In the genomic region with DNA sequence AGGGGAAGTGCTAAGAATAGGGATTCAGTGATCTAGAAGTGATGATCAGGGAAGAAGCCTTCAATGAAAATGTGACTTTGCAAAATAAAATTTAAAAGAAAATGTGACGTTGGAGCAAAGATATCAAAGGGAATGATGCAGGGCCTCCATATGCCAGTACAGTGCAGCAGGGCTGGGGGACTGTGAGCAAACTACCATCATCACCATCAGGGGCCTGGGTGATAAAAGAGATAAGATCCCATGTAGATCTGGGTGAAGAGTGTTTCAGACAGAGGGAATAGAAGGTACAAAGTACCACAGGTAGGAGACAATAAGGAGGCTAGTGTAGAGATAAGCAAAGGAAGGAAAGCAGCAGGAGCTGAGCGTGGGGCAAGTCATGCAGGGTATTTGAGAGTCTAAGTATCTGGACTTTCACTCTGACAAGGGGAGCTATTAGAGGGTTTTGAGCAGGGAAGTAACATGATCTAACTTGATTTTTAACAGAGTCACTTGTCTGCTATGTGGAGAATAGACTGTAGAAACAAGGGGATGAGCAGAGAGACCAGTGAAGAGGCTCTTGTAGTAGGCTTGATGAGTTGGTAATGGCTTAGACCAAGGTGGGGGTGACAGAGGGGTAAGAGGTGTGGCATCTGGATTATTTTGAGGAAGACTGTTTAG, we compare ENCODE assay signal across 22 cellular contexts.
DNase-seq lines count a peak whose midpoint lies in the region; ATAC-seq and TF ChIP-seq lines count a peak whose summit lies in the region.
"Had no signal": no experiment of that assay in that cellular context is flagged by ENCODE, and none has a peak within 500 bp of the region (broad histone marks: within the 10 kb centered on the region; RNA-seq: fewer than 3 reads in every experiment).

No MANE protein-coding gene starts in this region.

- CTCF ChIA-PET in Caco-2 (lab: Charles Lee), result no interaction called here

- POLR2A ChIA-PET in Caco-2 (lab: Charles Lee), result no interaction called here

- BruUV-seq in Caco-2 (replicated peaks; lab: Mats Ljungman, UMichigan), result no TSS peak

- 92 to 97% methylated on average over 2 of the region's 2 CpGs for WGBS in lower leg skin, 2 donors

- no peak overlapping the region for H3K4me3 Mint-ChIP-seq in Caco-2 (ENCODE audit: unreplicated experiment)
- H3K4me3 Mint-ChIP-seq in natural killer cell treated with Interleukin-12 subunit alpha and Interleukin-12 subunit beta and Interleukin-15 and Interleukin-18, amount 100 ng/mL, for 72 hours, result no peak overlapping the region
- H3K4me3 Mint-ChIP-seq: B cell; naive thymus-derived CD8-positive, alpha-beta T cell had no signal

- H3K27me3 ChIP-seq in Caco-2 (replicated peaks; ENCODE audit: control insufficient read depth, insufficient read depth, low read length), result no peaks in the 10 kb centered on the region
- H3K27me3 ChIP-seq: tibial artery had no signal

- H3K27ac Mint-ChIP-seq in Caco-2 (ENCODE audit: unreplicated experiment), result peak overlapping the region; percentile 2
- H3K27ac Mint-ChIP-seq in natural killer cell treated with Interleukin-12 subunit alpha and Interleukin-12 subunit beta and Interleukin-15 and Interleukin-18, amount 100 ng/mL, for 72 hours, result peak overlapping the region; percentile 11 to 13
- H3K27ac Mint-ChIP-seq: B cell had no signal

- no peaks in the 10 kb centered on the region for H3K9me3 Mint-ChIP-seq in Caco-2 (ENCODE audit: unreplicated experiment)
- H3K9me3 Mint-ChIP-seq in natural killer cell treated with Interleukin-12 subunit alpha and Interleukin-12 subunit beta and Interleukin-15 and Interleukin-18, amount 100 ng/mL, for 72 hours, result no peaks in the 10 kb centered on the region
- H3K9me3 Mint-ChIP-seq: naive thymus-derived CD8-positive, alpha-beta T cell had no signal

- TF ChIP-seq CTCF in Caco-2 (IDR thresholded peaks at IDR 0.05; ENCODE audit: insufficient read depth in 1 of 2, low read depth in 1 of 2, low read length in 1 of 2, severe bottlenecking in 1 of 2, unreplicated experiment in 1 of 2) (no peak), epithelial cell of esophagus (IDR thresholded peaks at IDR 0.05; ENCODE audit: insufficient read depth, low read depth, low read length, missing control alignments) (no peak), lower leg skin (IDR thresholded peaks at IDR 0.05) (no peak)

- intact Hi-C loops in Caco-2 (cut with micrococcal nuclease; ENCODE audit: unreplicated experiment) (loop anchor here (10.0 kb wide), 1 partner anchor 80 kb away; no protein-coding TSS in a partner anchor), lower leg skin (cut with DNase I; ENCODE audit: low total_unique reads) (no loop called here)

- H3K36me3 Mint-ChIP-seq in Caco-2 (ENCODE audit: insufficient read depth, unreplicated experiment), result peaks cover 31% of the 10 kb centered on the region
- H3K36me3 Mint-ChIP-seq in natural killer cell treated with Interleukin-12 subunit alpha and Interleukin-12 subunit beta and Interleukin-15 and Interleukin-18, amount 100 ng/mL, for 72 hours, result no peaks in the 10 kb centered on the region

- H3K36me3 ChIP-seq in Caco-2 (ENCODE audit: control insufficient read depth, insufficient read depth, low read length), result peaks cover 1% of the 10 kb centered on the region; the same call in 1 of the 2 replicates

- H3K4me1 Mint-ChIP-seq in Caco-2 (ENCODE audit: low read depth, unreplicated experiment), result peaks cover 26% of the 10 kb centered on the region
- peaks cover 19 to 31% of the 10 kb centered on the region in 2 donors for H3K4me1 Mint-ChIP-seq in natural killer cell treated with Interleukin-12 subunit alpha and Interleukin-12 subunit beta and Interleukin-15 and Interleukin-18, amount 100 ng/mL, for 72 hours (ENCODE audit: low read depth in 2 of 2)
- H3K4me1 Mint-ChIP-seq: B cell had no signal

- ATAC-seq in natural killer cell treated with Interleukin-12 subunit alpha and Interleukin-12 subunit beta and Interleukin-15 and Interleukin-18, amount 100 ng/mL, for 72 hours, result no peak
- no peak for ATAC-seq in GM21390 (IDR thresholded peaks at IDR 0.05; ENCODE audit: unreplicated experiment)
- ATAC-seq: naive thymus-derived CD8-positive, alpha-beta T cell; stimulated activated naive CD8-positive, alpha-beta T cell treated with anti-CD3 and anti-CD28 coated beads, Interleukin-15, Interleukin-2, amounts not matched to agents 100 U/mL and 50 U/mL, for 24 hours had no signal

- H3K27me3 Mint-ChIP-seq in Caco-2 (ENCODE audit: insufficient read depth, unreplicated experiment), result no peaks in the 10 kb centered on the region
- H3K27me3 Mint-ChIP-seq in natural killer cell treated with Interleukin-12 subunit alpha and Interleukin-12 subunit beta and Interleukin-15 and Interleukin-18, amount 100 ng/mL, for 72 hours, result no peaks in the 10 kb centered on the region
- H3K27me3 Mint-ChIP-seq: B cell; naive thymus-derived CD8-positive, alpha-beta T cell had no signal

- TF ChIP-seq POLR2A in lower leg skin (IDR thresholded peaks at IDR 0.05), result no peak

- no peaks in the 10 kb centered on the region for H3K9me3 ChIP-seq in Caco-2
- H3K9me3 ChIP-seq: tibial artery had no signal

- DNase-seq in Caco-2 (no peak), NCI-H187 treated with DMSO at 0.1 percent for 48 hours (lab: John Stamatoyannopoulos, UW) (peak; percentile 85), epithelial cell of esophagus (ENCODE audit: low read depth) (peak; percentile 75), lower leg skin (ENCODE audit: low spot score in 2 of 2) (no peak)
- no peak for DNase-seq in natural killer cell treated with Interleukin-12 subunit alpha and Interleukin-12 subunit beta and Interleukin-15 and Interleukin-18, amount 100 ng/mL, for 72 hours (ENCODE audit: low spot score)
- no peak for DNase-seq in activated naive CD4-positive, alpha-beta T cell (lab: John Stamatoyannopoulos, UW)
- DNase-seq: activated CD4-positive, alpha-beta T cell treated with anti-CD3 and anti-CD28 coated beads, Interleukin-2, amount 50 U/mL, for 48 hours; activated naive CD4-positive, alpha-beta T cell treated with anti-CD3 and anti-CD28 coated beads, Interleukin-2, amount 50 U/mL, for 16 hours; activated T-cell treated with anti-CD3 and anti-CD28 coated beads for 4 hours; aorta; cerebellar nuclear complex; effector memory CD4-positive, alpha-beta T cell; naive thymus-derived CD8-positive, alpha-beta T cell; posterior cingulate gyrus; SIG-M5; stimulated activated CD4-positive, alpha-beta T cell treated with anti-CD3 and anti-CD28 coated beads, Interleukin-2, amount 100 ng/mL, for 24 hours; stimulated activated naive CD8-positive, alpha-beta T cell treated with anti-CD3 and anti-CD28 coated beads, Interleukin-15, Interleukin-2, amounts not matched to agents 100 U/mL and 50 U/mL, for 24 hours; T-helper 2 cell; tibial artery; WERI-Rb-1 had no signal

- H3K4me3 ChIP-seq in Caco-2 (ENCODE audit: low read depth, low read length) (no peak overlapping the region), epithelial cell of esophagus (ENCODE audit: low read length) (no peak overlapping the region), lower leg skin (ENCODE audit: low read depth, poor library complexity, severe bottlenecking) (no peak overlapping the region)
- H3K4me3 ChIP-seq: tibial artery had no signal

- H3K4me1 ChIP-seq in Caco-2, result peaks cover 23% of the 10 kb centered on the region

Comparison
In these comparisons a context has a peak if more than half of its experiments do, and no peak if none do; other contexts are left out.
1. DNase-seq: peak in NCI-H187 treated with DMSO at 0.1 percent for 48 hours (single experiment) and epithelial cell of esophagus (single experiment); none in Caco-2 (0 of 2), natural killer cell treated with Interleukin-12 subunit alpha and Interleukin-12 subunit beta and Interleukin-15 and Interleukin-18, amount 100 ng/mL, for 72 hours (single experiment), lower leg skin (0 of 2) and activated naive CD4-positive, alpha-beta T cell (0 of 4).